In genomic region chr5:34509392-34509791, GRCh38 we compare ENCODE assay signal across 1 cellular context.
TF ChIP-seq lines count a peak whose summit lies in the region.

No MANE protein-coding gene starts in this region.

TF ChIP-seq in K562, 482 proteins besides CTCF, POLR2A, EP300 and RAD21 (continued from another document):
- TF ChIP-seq ZBTB11 (CRISPR knock-in tag; IDR thresholded peaks at IDR 0.05) (no peak), TFE3 (CRISPR knock-in tag; IDR thresholded peaks at IDR 0.05) (0 out of 2 replicates have a peak, but pooled peaks have one; percentile 17), PRMT5 (CRISPR knock-in tag; IDR thresholded peaks at IDR 0.05) (no peak), SMARCA5 (IDR thresholded peaks at IDR 0.05) (no peak)
